Comparison of ENCODE assay signal across 1 cellular context in genomic region chr17:65185686-65186382, GRCh38.
TF ChIP-seq lines count a peak whose summit lies in the region.

No MANE protein-coding gene starts in this region.

TF ChIP-seq in HepG2, 621 proteins besides CTCF, POLR2A, EP300 and RAD21 (continued from another document):
- TF ChIP-seq ZFP90 (CRISPR knock-in tag; IDR thresholded peaks at IDR 0.05; ENCODE audit: borderline replicate concordance) (no peak), LRRFIP1 (CRISPR knock-in tag; conservative IDR thresholded peaks at IDR 0.05) (no peak), HOMEZ (CRISPR knock-in tag; IDR thresholded peaks at IDR 0.05; ENCODE audit: low read depth) (no peak), MIER3 (CRISPR knock-in tag; IDR thresholded peaks at IDR 0.05; ENCODE audit: borderline replicate concordance) (no peak), SOX5 (CRISPR knock-in tag; IDR thresholded peaks at IDR 0.05; ENCODE audit: borderline replicate concordance) (no peak)
